In genomic region chr17:28912281-28912937, GRCh38 we compare ENCODE assay signal across 11 cellular contexts. TPM values are rescaled to one million over a fixed set of nuclear protein-coding genes. Genes with fewer than 3 reads are reported as not detected.
DNase-seq lines count a peak whose midpoint lies in the region; ATAC-seq and TF ChIP-seq lines count a peak whose summit lies in the region.
"Had no signal": no experiment of that assay in that cellular context is flagged by ENCODE, and none has a peak within 500 bp of the region (broad histone marks: within the 10 kb centered on the region; RNA-seq: fewer than 3 reads in every experiment).

No MANE protein-coding gene starts in this region.

- H4K20me1 ChIP-seq in GM23338 (replicated peaks; ENCODE audit: insufficient read depth) = peaks cover 28% of the 10 kb centered on the region

- H3F3A ChIP-seq in GM23338 (replicated peaks; ENCODE audit: low read depth) = peaks cover 86% of the 10 kb centered on the region

- BruUV-seq in A673 (replicated peaks; lab: Mats Ljungman, UMichigan) = no TSS peak

- DNase-seq in A673 (ENCODE audit: low spot score) (peak; percentile 65), GM23338 (ENCODE audit: low spot score) (peak; percentile 51), amniotic epithelial cell (ENCODE audit: low read depth) (peak; percentile 27), Right ventricle myocardium superior (no peak)
- DNase-seq: gastrocnemius medialis, NCI-H1694 treated with DMSO at 0.1 percent for 48 hours had no signal

- peaks cover 26% of the 10 kb centered on the region for H3K4me1 Mint-ChIP-seq in GM23338

- peaks cover 97% of the 10 kb centered on the region for H3K36me3 Mint-ChIP-seq in GM23338 (ENCODE audit: low read depth)

- peaks cover 15% of the 10 kb centered on the region; the same call in 1 of the 2 replicates for H3K79me2 ChIP-seq in GM23338 (replicated peaks; ENCODE audit: insufficient read depth)

- H3K9me3 ChIP-seq in A673 (ENCODE audit: low read depth, low read length, poor library complexity, severe bottlenecking) = no peaks in the 10 kb centered on the region
- no peaks in the 10 kb centered on the region for H3K9me3 ChIP-seq in liver (ENCODE audit: control insufficient read depth in 4 of 4, low read length in 3 of 4)
- H3K9me3 ChIP-seq: gastrocnemius medialis had no signal

- H2AFZ ChIP-seq in GM23338 = no peak overlapping the region

- H3K4me3 Mint-ChIP-seq in GM23338 = no peak overlapping the region
- H3K4me3 Mint-ChIP-seq: activated naive CD8-positive, alpha-beta T cell had no signal

- peak; percentile 43 for ATAC-seq in GM23338
- no peak for ATAC-seq in HG03521 (IDR thresholded peaks at IDR 0.05; ENCODE audit: unreplicated experiment)
- ATAC-seq in HG02798 (IDR thresholded peaks at IDR 0.05; ENCODE audit: poor library complexity, unreplicated experiment) = no peak
- ATAC-seq in GM18867 (IDR thresholded peaks at IDR 0.05; ENCODE audit: unreplicated experiment) = no peak
- no peak for ATAC-seq in Right ventricle myocardium superior (ENCODE audit: poor library complexity)
- ATAC-seq: gastrocnemius medialis had no signal

- H3K27me3 ChIP-seq in A673 (replicated peaks; ENCODE audit: insufficient read depth, low read depth, low read length, poor library complexity) (no peaks in the 10 kb centered on the region), GM23338 (ENCODE audit: insufficient read depth) (no peaks in the 10 kb centered on the region), liver (ENCODE audit: control insufficient read depth in 4 of 4, insufficient read depth in 4 of 4, low read length in 3 of 4) (no peaks in the 10 kb centered on the region)
- H3K27me3 ChIP-seq: gastrocnemius medialis had no signal

- H3K9me3 Mint-ChIP-seq in GM23338 = no peaks in the 10 kb centered on the region; the same call in 2 of the 3 replicates

- H3K9ac ChIP-seq in liver (ENCODE audit: low read depth in 1 of 2, low read length in 2 of 2) = no peak overlapping the region

- H3K27me3 Mint-ChIP-seq in GM23338 (ENCODE audit: insufficient read depth, low read depth, poor library complexity) = peaks cover 28% of the 10 kb centered on the region
- H3K27me3 Mint-ChIP-seq: activated naive CD8-positive, alpha-beta T cell had no signal

- TF ChIP-seq CTCF in A673 (conservative IDR thresholded peaks at IDR 0.05; ENCODE audit: low read depth, low read length) = peak; percentile 75
- peak; percentile 60 to 62 for TF ChIP-seq CTCF in GM23338 (conservative IDR thresholded peaks at IDR 0.05; ENCODE audit: low read depth in 2 of 2)
- peak; percentile 42 for TF ChIP-seq CTCF in liver (IDR thresholded peaks at IDR 0.05; ENCODE audit: low read depth, low read length, missing input control)

- H3K4me1 ChIP-seq in A673 (ENCODE audit: insufficient read depth, low read length, poor library complexity, severe bottlenecking) = peaks cover 5% of the 10 kb centered on the region
- peaks cover 22% of the 10 kb centered on the region for H3K4me1 ChIP-seq in GM23338 (ENCODE audit: insufficient read depth)
- peaks cover 15 to 16% (median 16%) of the 10 kb centered on the region in 4 donors for H3K4me1 ChIP-seq in liver (ENCODE audit: control insufficient read depth in 4 of 4, insufficient read depth in 4 of 4, low read length in 3 of 4)

- H3K4me3 ChIP-seq in A673 (ENCODE audit: low read depth, low read length, poor library complexity, severe bottlenecking) (no peak overlapping the region), GM23338 (no peak overlapping the region), liver (ENCODE audit: low read depth in 1 of 3, low read length in 3 of 3) (no peak overlapping the region)
- H3K4me3 ChIP-seq: gastrocnemius medialis had no signal

- H3K27ac ChIP-seq in A673 (ENCODE audit: low read depth, low read length, poor library complexity, severe bottlenecking) = no peak overlapping the region
- peak overlapping the region; percentile 72; the same call in 1 of the 2 replicates for H3K27ac ChIP-seq in GM23338 (ENCODE audit: low read depth)
- H3K27ac ChIP-seq in liver (ENCODE audit: low read depth in 1 of 2, low read length in 2 of 2) = peak overlapping the region; percentile 43 to 77
- H3K27ac ChIP-seq: gastrocnemius medialis had no signal

- H3K36me3 ChIP-seq in A673 (ENCODE audit: insufficient read depth, low read length, poor library complexity, severe bottlenecking) (peaks cover 97% of the 10 kb centered on the region), GM23338 (ENCODE audit: insufficient read depth) (peaks cover 79% of the 10 kb centered on the region), liver (ENCODE audit: control insufficient read depth in 4 of 4, insufficient read depth in 3 of 4, low read depth in 1 of 4, low read length in 3 of 4) (peaks cover 25 to 86% (median 68%) of the 10 kb centered on the region in 4 donors)

- no peak overlapping the region for H3K4me2 ChIP-seq in GM23338

- CTCF ChIA-PET in A673 (lab: Charles Lee) = interaction anchor here (0.6 to 1.4 kb wide), 7 partner anchors 14 to 212 kb away, joined by 3 to 6 read pairs (median 4); partner anchors contain the start of gene TLCD1

- WGBS in liver = 63% methylated on average over 20 of the region's 20 CpGs

- H3K27ac Mint-ChIP-seq in GM23338 = 0 out of 2 replicates have a peak overlapping the region, but pooled peaks have one; percentile 9
- H3K27ac Mint-ChIP-seq: activated naive CD8-positive, alpha-beta T cell had no signal

- TF ChIP-seq RAD21 in liver (IDR thresholded peaks at IDR 0.05) = peak; percentile 41 to 67

- intact Hi-C loops in A673 (cut with micrococcal nuclease; ENCODE audit: unreplicated experiment) = no loop called here
- intact Hi-C loops in Right ventricle myocardium superior (cut with DNase I) = no loop called here

- POLR2A ChIA-PET in A673 (lab: Charles Lee; ENCODE audit: low non-redundant PET) = interaction anchor here (0.6 kb wide), 2 partner anchors 39 to 70 kb away, joined by 5 to 8 read pairs; partner anchors contain the start of genes FAM222B and PHF12

- H3K9me2 ChIP-seq in GM23338 (ENCODE audit: insufficient read depth) = no peaks in the 10 kb centered on the region

TF ChIP-seq in GM23338, 12 proteins besides CTCF, POLR2A, EP300 and RAD21 (continues in another document):
- no peak for TF ChIP-seq JUNB (IDR thresholded peaks at IDR 0.05; ENCODE audit: unreplicated experiment)
- no peak for TF ChIP-seq EZH2 (IDR thresholded peaks at IDR 0.05; ENCODE audit: low read depth, unreplicated experiment)

TF ChIP-seq in liver, 16 proteins besides CTCF, POLR2A, EP300 and RAD21:
- peak; percentile 81 for TF ChIP-seq SP1 (IDR thresholded peaks at IDR 0.05)
- peak in 1 of 2 donors; percentile 25 for TF ChIP-seq JUND (IDR thresholded peaks at IDR 0.05)
- no peak for TF ChIP-seq FOXA1 (IDR thresholded peaks at IDR 0.05)
- TF ChIP-seq EGR1 (IDR thresholded peaks at IDR 0.05; ENCODE audit: low read depth in 2 of 2) = peak in 1 of 2 donors; percentile 42
- TF ChIP-seq, protein P1, sequence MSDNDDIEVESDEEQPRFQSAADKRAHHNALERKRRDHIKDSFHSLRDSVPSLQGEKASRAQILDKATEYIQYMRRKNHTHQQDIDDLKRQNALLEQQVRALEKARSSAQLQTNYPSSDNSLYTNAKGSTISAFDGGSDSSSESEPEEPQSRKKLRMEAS (IDR thresholded peaks at IDR 0.05) = peak; percentile 84
- peak; percentile 28 for TF ChIP-seq YY1 (IDR thresholded peaks at IDR 0.05)
- TF ChIP-seq HNF4A (conservative IDR thresholded peaks at IDR 0.05) = peak; percentile 83 to 88
- peak; percentile 56 for TF ChIP-seq HNF4G (IDR thresholded peaks at IDR 0.05)
- peak in 1 of 2 donors; percentile 59 for TF ChIP-seq GABPA (IDR thresholded peaks at IDR 0.05 in 1 of 2, conservative IDR thresholded peaks at IDR 0.05 in 1 of 2)
- TF ChIP-seq NR2F2 (IDR thresholded peaks at IDR 0.05) = no peak
TF ChIP-seq in liver: peak in this region for 8.

RNA-seq across cellular contexts. Expression of gene DHRS13, which starts 9.5 kb away (rescaled TPM):
- total RNA-seq in A673 (2021) (37.3 and 41.9 TPM in 2 replicates), liver (10 to 100 TPM in 1 of 2 donors, 1 to 10 TPM in 1; 9.7 to 91.6 TPM), Right ventricle myocardium superior (2.9 TPM)
- total RNA-seq in GM23338 (2014; rRNA removed; shearing (Covaris generic)) = 31.3 and 34.2 TPM in 2 replicates
- polyA plus RNA-seq in GM23338 (2016; fragmentation: Nextera tagmentation; extraction: Ambion mirVana) (5.4 and 7.0 TPM in 2 replicates), liver (10 to 100 TPM in 1 of 2 donors, 1 to 10 TPM in 1; 5.0 to 12.3 TPM)

RNA-seq across cellular contexts. Expression of gene FLOT2, which starts 14.9 kb away (rescaled TPM):
- total RNA-seq in A673 (2021) = 79.1 and 112 TPM in 2 replicates
- 66.1 and 66.3 TPM in 2 replicates for total RNA-seq in GM23338 (2014; rRNA removed; shearing (Covaris generic))
- polyA plus RNA-seq in GM23338 (2016; fragmentation: Nextera tagmentation; extraction: Ambion mirVana) = 49.8 and 51.0 TPM in 2 replicates
- 10 to 100 TPM; 67.7 to 71.0 TPM for total RNA-seq in liver
- 100 to 1,000 TPM in 1 of 2 donors, 10 to 100 TPM in 1; 61.6 to 100 TPM for polyA plus RNA-seq in liver
- total RNA-seq in Right ventricle myocardium superior = 101 TPM

RNA-seq across cellular contexts. Expression of gene PHF12, which starts 38.9 kb away (rescaled TPM):
- total RNA-seq in A673 (2021) = 63.3 and 73.4 TPM in 2 replicates
- 41.0 and 45.4 TPM in 2 replicates for total RNA-seq in GM23338 (2014; rRNA removed; shearing (Covaris generic))
- 19.7 and 20.8 TPM in 2 replicates for polyA plus RNA-seq in GM23338 (2016; fragmentation: Nextera tagmentation; extraction: Ambion mirVana)
- total RNA-seq in liver = 10 to 100 TPM; 15.5 to 21.3 TPM
- 1 to 10 TPM; 4.3 to 7.9 TPM for polyA plus RNA-seq in liver
- total RNA-seq in Right ventricle myocardium superior = 14.8 TPM

RNA-seq across cellular contexts. Expression of gene ERAL1, which starts 57.6 kb away (rescaled TPM):
- total RNA-seq in A673 (2021) (80.5 and 85.2 TPM in 2 replicates), liver (10 to 100 TPM; 17.3 to 30.8 TPM), Right ventricle myocardium superior (36.4 TPM)
- total RNA-seq in GM23338 (2014; rRNA removed; shearing (Covaris generic)) = 118 and 121 TPM in 2 replicates
- polyA plus RNA-seq in GM23338 (2016; fragmentation: Nextera tagmentation; extraction: Ambion mirVana) (77.1 and 77.5 TPM in 2 replicates), liver (10 to 100 TPM; 28.1 to 34.5 TPM)
